ENCODE assay signal across 8 cellular contexts in the genomic region with DNA sequence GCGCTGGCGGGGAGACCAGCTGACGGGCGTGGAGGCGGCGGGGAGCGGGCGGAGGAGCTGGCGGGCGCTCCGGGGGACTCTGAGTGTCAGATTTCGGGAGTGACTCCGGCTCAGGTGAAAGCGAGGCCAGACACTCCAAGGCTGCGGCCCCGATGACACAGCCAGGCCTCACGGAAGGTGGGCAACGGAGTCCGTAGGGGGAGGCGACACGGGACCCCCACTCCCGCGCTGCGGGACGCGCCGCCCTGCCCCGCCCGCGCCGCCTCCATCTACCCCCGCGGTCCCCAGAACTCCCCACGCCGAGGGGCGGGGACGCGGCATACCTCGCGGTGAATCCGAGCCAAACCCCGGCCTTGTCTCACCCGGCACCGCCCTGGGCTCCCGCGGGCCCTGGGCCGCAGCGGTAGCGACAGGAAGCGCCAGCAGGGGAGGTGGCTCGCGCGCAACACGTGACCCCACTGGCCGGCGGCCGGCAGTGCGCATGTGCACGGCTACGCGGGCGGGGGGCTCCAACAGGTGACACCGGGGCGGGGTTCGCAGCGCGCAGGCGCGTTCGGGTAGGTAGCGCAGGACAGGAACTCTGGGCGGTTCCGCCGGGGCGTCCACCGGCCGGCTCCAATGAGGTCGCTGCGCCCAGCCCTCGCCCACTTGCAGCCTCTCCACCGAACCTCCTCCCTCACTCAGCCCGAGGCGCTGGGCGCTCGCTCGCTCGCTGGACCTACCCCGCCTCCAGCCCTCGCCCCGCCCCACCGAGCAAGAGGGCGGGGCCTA. TPM values are rescaled to one million over a fixed set of nuclear protein-coding genes. Genes with fewer than 3 reads are reported as not detected.
A peak's percentile ranks its signal among the peaks of the same experiment; 100 is the strongest.
DNase-seq lines count a peak whose midpoint lies in the region; ATAC-seq and TF ChIP-seq lines count a peak whose summit lies in the region.

A gene with protein sequence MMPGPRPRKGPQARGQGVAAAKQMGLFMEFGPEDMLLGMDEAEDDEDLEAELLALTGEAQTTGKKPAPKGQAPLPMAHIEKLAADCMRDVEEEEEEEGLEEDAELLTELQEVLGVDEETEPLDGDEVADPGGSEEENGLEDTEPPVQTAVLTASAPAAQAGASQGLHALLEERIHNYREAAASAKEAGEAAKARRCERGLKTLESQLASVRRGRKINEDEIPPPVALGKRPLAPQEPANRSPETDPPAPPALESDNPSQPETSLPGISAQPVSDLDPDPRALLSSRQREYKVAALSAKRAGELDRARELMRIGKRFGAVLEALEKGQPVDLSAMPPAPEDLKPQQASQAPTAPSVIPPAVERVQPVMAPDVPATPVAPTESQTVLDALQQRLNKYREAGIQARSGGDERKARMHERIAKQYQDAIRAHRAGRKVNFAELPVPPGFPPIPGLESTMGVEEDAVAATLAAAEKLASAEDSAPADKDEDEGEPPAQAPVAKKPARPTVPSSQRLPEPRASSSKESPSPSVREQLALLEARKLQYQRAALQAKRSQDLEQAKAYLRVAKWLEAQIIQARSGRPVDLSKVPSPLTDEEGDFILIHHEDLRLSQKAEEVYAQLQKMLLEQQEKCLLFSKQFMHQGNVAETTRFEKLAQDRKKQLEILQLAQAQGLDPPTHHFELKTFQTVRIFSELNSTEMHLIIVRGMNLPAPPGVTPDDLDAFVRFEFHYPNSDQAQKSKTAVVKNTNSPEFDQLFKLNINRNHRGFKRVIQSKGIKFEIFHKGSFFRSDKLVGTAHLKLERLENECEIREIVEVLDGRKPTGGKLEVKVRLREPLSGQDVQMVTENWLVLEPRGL (minus strand): TSS at position 460 of the 771 bp plus-strand sequence. CDS start 1,585 bp downstream, outside the sequence.

- peak within 1 kb of the TSS; percentile 67 for H3K14ac ChIP-seq in IMR-90 (replicated peaks; ENCODE audit: low read depth, low read length)

- H3K18ac ChIP-seq in IMR-90 (ENCODE audit: low read depth, low read length) = peak within 1 kb of the TSS; percentile 37

- H4K5ac ChIP-seq in IMR-90 (ENCODE audit: low read depth, low read length) = peak within 1 kb of the TSS; percentile 61

- 0% methylated on average over 24 of the region's 92 CpGs; no CpG with 5 or more reads in 1 of the 2 experiments for WGBS in IMR-90 (ENCODE audit: extremely low coverage in 2 of 2, insufficient read length in 1 of 2), 2 experiments

- H4K8ac ChIP-seq in IMR-90 (ENCODE audit: low read depth in 2 of 2, low read length in 2 of 2) = peak within 1 kb of the TSS; percentile 76 to 87

- peaks cover 12% of the 10 kb centered on the region; the same call in 1 of the 2 replicates for H4K20me1 ChIP-seq in IMR-90 (ENCODE audit: insufficient read depth, low read length)

- dilution Hi-C loops in IMR-90 (cut with HindIII; ENCODE audit: low sequenced_read_pairs, unreplicated experiment) = no loop called here

- 0 out of 3 replicates have a peak within 1 kb of the TSS, but pooled peaks have one; percentile 4 for H2BK15ac ChIP-seq in IMR-90 (ENCODE audit: low read depth, low read length)

- peak within 1 kb of the TSS; percentile 73 for H3K56ac ChIP-seq in IMR-90 (ENCODE audit: extremely low read depth, insufficient read depth, low read length)

- H4K91ac ChIP-seq in IMR-90 (ENCODE audit: insufficient read depth, low read depth, low read length) = peak within 1 kb of the TSS; percentile 70

- peaks cover 19 to 46% of the 10 kb centered on the region in 2 experiments for H3K79me1 ChIP-seq in IMR-90 (ENCODE audit: low read depth in 1 of 2, low read length in 2 of 2)

- CTCF ChIA-PET in IMR-90 (lab: Yijun Ruan, JAX) = interaction anchor here (0.7 kb wide), 1 partner anchor 1568 kb away, joined by 3 read pairs; no protein-coding TSS in a partner anchor

- H3K4ac ChIP-seq in IMR-90 (ENCODE audit: low read depth, low read length) = peak within 1 kb of the TSS; percentile 70

- H3K23ac ChIP-seq in IMR-90 (ENCODE audit: low read depth, low read length) = peak within 1 kb of the TSS; percentile 39

- H3K36me3 ChIP-seq in IMR-90 (ENCODE audit: control insufficient read depth, insufficient read depth, low read length) = peaks cover 20% of the 10 kb centered on the region

- H3K9ac ChIP-seq in IMR-90 (ENCODE audit: low read depth, low read length) = peak within 1 kb of the TSS; percentile 87

- TF ChIP-seq RAD21 in IMR-90 (IDR thresholded peaks at IDR 0.05; ENCODE audit: low read length) = 0 out of 2 replicates have a peak, but pooled peaks have one; percentile 4

- in situ Hi-C loops in IMR-90 (cut with MboI; ENCODE audit: low sequenced_read_pairs) = no loop called here

- intact Hi-C loops in IMR-90 (cut with micrococcal nuclease) = loop anchor here (2.0 kb wide), 1 partner anchor 321 kb away; no protein-coding TSS in a partner anchor

- peak within 1 kb of the TSS; percentile 77 for H3K4me3 ChIP-seq in IMR-90 (ENCODE audit: insufficient read depth, low read depth, low read length)
- H3K4me3 ChIP-seq in mononuclear cell (ENCODE audit: low read length) = peak within 1 kb of the TSS; percentile 83

- H2AK5ac ChIP-seq in IMR-90 (ENCODE audit: low read depth, low read length) = peak within 1 kb of the TSS; percentile 96

- peak within 1 kb of the TSS; percentile 35 for H2BK5ac ChIP-seq in IMR-90 (ENCODE audit: low read depth, low read length, poor library complexity, severe bottlenecking)

- peak; percentile 58 for TF ChIP-seq POLR2A in IMR-90 (IDR thresholded peaks at IDR 0.05; ENCODE audit: low read depth, low read length)

- H2BK120ac ChIP-seq in IMR-90 (ENCODE audit: low read depth, low read length) = peak within 1 kb of the TSS; percentile 4

- H3K4me1 ChIP-seq in IMR-90 (ENCODE audit: control insufficient read depth, insufficient read depth, low read length) = peaks cover 7% of the 10 kb centered on the region
- peaks cover 34% of the 10 kb centered on the region for H3K4me1 ChIP-seq in mononuclear cell (ENCODE audit: insufficient read depth, low read length)

- peak; percentile 87 for ATAC-seq in GM21528 (IDR thresholded peaks at IDR 0.05; ENCODE audit: low FRiP score, unreplicated experiment)
- ATAC-seq in IMR-90 (ENCODE audit: low read depth) = peak; percentile 92

- peaks cover 17% of the 10 kb centered on the region for H3K9me1 ChIP-seq in IMR-90 (ENCODE audit: insufficient read depth, low read length)

- H3K9me3 ChIP-seq in IMR-90 (ENCODE audit: control insufficient read depth, insufficient read depth, low read length) = no peaks in the 10 kb centered on the region
- H3K9me3 ChIP-seq in mononuclear cell (ENCODE audit: low read depth, low read length) = no peaks in the 10 kb centered on the region

- 0 out of 2 replicates have a peak, but pooled peaks have one; percentile 2 for TF ChIP-seq CTCF in IMR-90 (conservative IDR thresholded peaks at IDR 0.05; ENCODE audit: low read depth, low read length)

- DNase-seq in DMS114 treated with DMSO at 0.1 percent for 48 hours (lab: John Stamatoyannopoulos, UW; ENCODE audit: unreplicated experiment) (peak; percentile 97), IMR-90 (peak; percentile 94), OCI-M1 (lab: John Stamatoyannopoulos, UW) (peak; percentile 99), activated T-cell treated with anti-CD3 and anti-CD28 coated beads for 24 hours (ENCODE audit: low read depth) (peak; percentile 99), epidermal melanocyte (ENCODE audit: insufficient read length, low spot score) (peak; percentile 88)
- peak; percentile 97 to 98 for DNase-seq in stimulated activated CD8-positive, alpha-beta memory T cell treated with anti-CD3 and anti-CD28 coated beads, Interleukin-4, amount 100 ng/mL, for 1 hour (ENCODE audit: low read depth in 2 of 2, low spot score in 1 of 2)

- H3K4me2 ChIP-seq in IMR-90 (ENCODE audit: low read depth, low read length) = peak within 1 kb of the TSS; percentile 71

- H2BK20ac ChIP-seq in IMR-90 (ENCODE audit: low read depth, low read length) = peak within 1 kb of the TSS; percentile 20; the same call in 1 of the 2 replicates

- H3K27me3 ChIP-seq in IMR-90 (ENCODE audit: control insufficient read depth, insufficient read depth, low read length) = no peaks in the 10 kb centered on the region
- H3K27me3 ChIP-seq in mononuclear cell (ENCODE audit: insufficient read depth, low read length) = no peaks in the 10 kb centered on the region

- H2AK9ac ChIP-seq in IMR-90 (replicated peaks; ENCODE audit: low read depth, low read length, poor library complexity) = peak within 1 kb of the TSS; percentile 59

- POLR2A ChIA-PET in IMR-90 (lab: Charles Lee; ENCODE audit: unreplicated experiment) = interaction anchor here (0.6 kb wide), 1 partner anchor 277 kb away, joined by 9 read pairs; no protein-coding TSS in a partner anchor

- BruUV-seq in IMR-90 (replicated peaks; lab: Mats Ljungman, UMichigan) = no TSS peak

- peak within 1 kb of the TSS; percentile 88 for H2AFZ ChIP-seq in IMR-90 (replicated peaks; ENCODE audit: low read length, poor library complexity)

- peak within 1 kb of the TSS; percentile 73 for H3K27ac ChIP-seq in IMR-90 (ENCODE audit: insufficient read depth, low read length)

TF ChIP-seq in IMR-90, 13 proteins besides CTCF, POLR2A, EP300 and RAD21 (continues in another document):
- TF ChIP-seq FOS (IDR thresholded peaks at IDR 0.05; ENCODE audit: low read depth, low read length) (no peak), MAFK (IDR thresholded peaks at IDR 0.05; ENCODE audit: low read depth, low read length) (no peak), CEBPB (IDR thresholded peaks at IDR 0.05; ENCODE audit: low read depth, low read length) (no peak), MXI1 (IDR thresholded peaks at IDR 0.05; ENCODE audit: borderline replicate concordance, low read depth, low read length) (no peak), NFE2L2 (IDR thresholded peaks at IDR 0.05; ENCODE audit: low read depth, low read length) (no peak), RFX5 (IDR thresholded peaks at IDR 0.05; ENCODE audit: low read depth, low read length) (no peak), CHD1 (IDR thresholded peaks at IDR 0.05; ENCODE audit: low read depth, low read length) (no peak), MAZ (IDR thresholded peaks at IDR 0.05; ENCODE audit: borderline replicate concordance, low read depth, low read length) (peak; percentile 84), RCOR1 (IDR thresholded peaks at IDR 0.05; ENCODE audit: insufficient replicate concordance, low read length) (no peak)
- TF ChIP-seq, protein P1, sequence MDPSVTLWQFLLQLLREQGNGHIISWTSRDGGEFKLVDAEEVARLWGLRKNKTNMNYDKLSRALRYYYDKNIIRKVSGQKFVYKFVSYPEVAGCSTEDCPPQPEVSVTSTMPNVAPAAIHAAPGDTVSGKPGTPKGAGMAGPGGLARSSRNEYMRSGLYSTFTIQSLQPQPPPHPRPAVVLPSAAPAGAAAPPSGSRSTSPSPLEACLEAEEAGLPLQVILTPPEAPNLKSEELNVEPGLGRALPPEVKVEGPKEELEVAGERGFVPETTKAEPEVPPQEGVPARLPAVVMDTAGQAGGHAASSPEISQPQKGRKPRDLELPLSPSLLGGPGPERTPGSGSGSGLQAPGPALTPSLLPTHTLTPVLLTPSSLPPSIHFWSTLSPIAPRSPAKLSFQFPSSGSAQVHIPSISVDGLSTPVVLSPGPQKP (IDR thresholded peaks at IDR 0.05; ENCODE audit: borderline replicate concordance, low read depth, low read length) = no peak

RNA-seq across cellular contexts. Expression of the gene that starts here (rescaled TPM):
- total RNA-seq in IMR-90 (2012; rRNA removed) (15.6 and 17.2 TPM in 2 replicates), mononuclear cell (20.9 TPM)
- polyA plus RNA-seq in IMR-90 (2012; rRNA removed) = 16.4 and 16.9 TPM in 2 replicates
- polyA plus RNA-seq in IMR-90 (2012; cell fraction: cytosol; rRNA removed) = 9.8 and 10.7 TPM in 2 replicates
- polyA plus RNA-seq in IMR-90 (2012; cell fraction: nucleus; rRNA removed; ENCODE audit: low replicate concordance) = 39.6 and 49.2 TPM in 2 replicates

Comparison
In these comparisons a context has a peak if more than half of its experiments do, and no peak if none do; other contexts are left out.
1. Peak in every context shown above with its lines: DNase-seq, ATAC-seq, H3K4me3 ChIP-seq and H3K27ac ChIP-seq.